Comparison of ENCODE assay signal across 17 cellular contexts in genomic region chr3:23948761-23949160, GRCh38. TPM values are rescaled to one million over a fixed set of nuclear protein-coding genes. Genes with fewer than 3 reads are reported as not detected.
DNase-seq lines count a peak whose midpoint lies in the region; ATAC-seq and TF ChIP-seq lines count a peak whose summit lies in the region.
"Had no signal": no experiment of that assay in that cellular context is flagged by ENCODE, and none has a peak within 500 bp of the region (broad histone marks: within the 10 kb centered on the region; RNA-seq: fewer than 3 reads in every experiment).

No MANE protein-coding gene starts in this region.

- peaks cover 79 to 84% of the 10 kb centered on the region in 2 donors for H3K4me1 ChIP-seq in gastrocnemius medialis

- no peak overlapping the region for H3K4me3 ChIP-seq in choroid plexus epithelial cell (ENCODE audit: low read depth, low read length)
- no peak overlapping the region for H3K4me3 ChIP-seq in gastrocnemius medialis
- H3K4me3 ChIP-seq: SJCRH30 had no signal

- no peaks in the 10 kb centered on the region for H3K27me3 ChIP-seq in gastrocnemius medialis
- H3K27me3 ChIP-seq: heart left ventricle, SJCRH30 had no signal

- in situ Hi-C loops in gastrocnemius medialis (cut with MboI; ENCODE audit: low sequenced_read_pairs in 4 of 4) = no loop called here

- ATAC-seq in gastrocnemius medialis (no peak), GM21619 (IDR thresholded peaks at IDR 0.05; ENCODE audit: unreplicated experiment) (no peak)
- ATAC-seq: heart left ventricle; stimulated activated naive CD8-positive, alpha-beta T cell treated with anti-CD3 and anti-CD28 coated beads, Interleukin-15, amount 100 ng/mL, for 72 hours had no signal

- no peak for TF ChIP-seq POLR2A in gastrocnemius medialis (IDR thresholded peaks at IDR 0.05)

- TF ChIP-seq CTCF in choroid plexus epithelial cell (conservative IDR thresholded peaks at IDR 0.05; ENCODE audit: low read depth, low read length) (no peak), gastrocnemius medialis (IDR thresholded peaks at IDR 0.05 in 4 of 5, conservative IDR thresholded peaks at IDR 0.05 in 1 of 5) (no peak)

- H3K27ac ChIP-seq in gastrocnemius medialis = peak overlapping the region; percentile 90 to 99 (median 95)
- H3K27ac ChIP-seq: SJCRH30 had no signal

- peak; percentile 20 for DNase-seq in EH (ENCODE audit: low read depth)
- peak; percentile 48 for DNase-seq in NCI-H226
- peak; percentile 44 for DNase-seq in choroid plexus epithelial cell (ENCODE audit: low read depth)
- DNase-seq in gastrocnemius medialis = no peak
- DNase-seq in foreskin melanocyte = no peak
- no peak for DNase-seq in activated CD8-positive, alpha-beta memory T cell treated with anti-CD3 and anti-CD28 coated beads for 24 hours
- DNase-seq in posterior cingulate gyrus = no peak
- DNase-seq: activated gamma-delta T cell treated with Interleukin-2 at 50 U/mL for 16 hours; Caco-2; heart left ventricle; MM.1S; NCI-H187 treated with DMSO at 0.1 percent for 48 hours; NCI-H446 treated with DMSO at 0.1 percent for 48 hours; SJCRH30; stimulated activated naive CD8-positive, alpha-beta T cell treated with anti-CD3 and anti-CD28 coated beads, Interleukin-15, amount 100 ng/mL, for 72 hours; T-helper 2 cell had no signal

- intact Hi-C loops in gastrocnemius medialis (cut with DNase I; ENCODE audit: low total_unique reads) = loop anchor here (5.0 kb wide), 2 partner anchors 194 to 544 kb away; partner anchors contain the start of gene THRB
- intact Hi-C loops in posterior cingulate gyrus (cut with DNase I) = loop anchor here (10.0 kb wide), 1 partner anchor 744 kb away; the partner anchor contains the start of gene UBE2E2

- H3K9me3 ChIP-seq in gastrocnemius medialis = no peaks in the 10 kb centered on the region
- H3K9me3 ChIP-seq: Caco-2, heart left ventricle, SJCRH30 had no signal

- H3K36me3 ChIP-seq in gastrocnemius medialis = no peaks in the 10 kb centered on the region
- H3K36me3 ChIP-seq: SJCRH30 had no signal

RNA-seq across cellular contexts. Expression of gene NR1D2, which starts 3.7 kb away (rescaled TPM):
- 10 to 100 TPM; 27.1 to 62.7 (median 51.2) TPM for total RNA-seq in gastrocnemius medialis

RNA-seq across cellular contexts. Expression of gene RPL15, which starts 31.8 kb away (rescaled TPM):
- total RNA-seq in gastrocnemius medialis = 1,000 to 10,000 TPM; 1,370 to 1,628 (median 1,557) TPM

RNA-seq across cellular contexts. Expression of gene NKIRAS1, which starts 32.0 kb away (rescaled TPM):
- 10 to 100 TPM; 25.1 to 42.1 (median 34.7) TPM for total RNA-seq in gastrocnemius medialis

Comparison
In these comparisons a context has a peak if more than half of its experiments do, and no peak if none do; other contexts are left out.
1. DNase-seq: peak in EH (single experiment), NCI-H226 (single experiment) and choroid plexus epithelial cell (single experiment); none in gastrocnemius medialis (0 of 2), foreskin melanocyte (single experiment), activated CD8-positive, alpha-beta memory T cell treated with anti-CD3 and anti-CD28 coated beads for 24 hours (single experiment) and posterior cingulate gyrus (0 of 10).